In genomic region chr1:201819346-201819745, GRCh38 we compare ENCODE assay signal across 17 cellular contexts.
"Had no signal": no experiment of that assay in that cellular context is flagged by ENCODE, and none has a peak within 500 bp of the region (broad histone marks: within the 10 kb centered on the region; RNA-seq: fewer than 3 reads in every experiment).

No MANE protein-coding gene starts in this region.

- H3K9me3 Mint-ChIP-seq: activated CD4-positive, alpha-beta T cell treated with anti-CD3 and anti-CD28 coated beads, Interleukin-2, amount 10 ng/mL, durations not matched to agents 24 days and 14 days; activated naive CD4-positive, alpha-beta T cell treated with anti-CD3 and anti-CD28 coated beads for 36 hours; activated T-cell treated with anti-CD3 and anti-CD28 coated beads, Interleukin-2, amount 50 U/mL, for 4 hours; brain; immature natural killer cell; naive thymus-derived CD8-positive, alpha-beta T cell; T-helper 2 cell treated with Interferon-gamma antibody and Interleukin-4, amounts not matched to agents 5 μg/mL and 100 μg/mL, for 36 hours had no signal

- H3K4me1 ChIP-seq: sigmoid colon, tibial nerve had no signal

- H3K4me3 ChIP-seq: coronary artery, sigmoid colon, tibial nerve had no signal

- H3K27me3 ChIP-seq: sigmoid colon, tibial nerve had no signal

- H3K4me1 Mint-ChIP-seq: activated CD4-positive, alpha-beta T cell treated with anti-CD3 and anti-CD28 coated beads, Interleukin-2, amount 10 ng/mL, durations not matched to agents 24 days and 14 days; brain; immature natural killer cell; naive thymus-derived CD8-positive, alpha-beta T cell had no signal

- H3K9me3 ChIP-seq: sigmoid colon, tibial nerve had no signal

- ATAC-seq: activated CD8-positive, alpha-beta T cell treated with anti-CD3 and anti-CD28 coated beads, Interleukin-2, amount 10 ng/mL, durations not matched to agents 7 days and 5 days; activated T-cell treated with anti-CD3 and anti-CD28 coated beads, Interleukin-2, amount 50 U/mL, for 4 hours; naive thymus-derived CD8-positive, alpha-beta T cell had no signal

- DNase-seq: activated CD4-positive, alpha-beta T cell treated with anti-CD3 and anti-CD28 coated beads, Interleukin-2, amount 10 ng/mL, durations not matched to agents 24 days and 14 days; activated CD4-positive, CD25-positive, alpha-beta regulatory T cell; activated CD8-positive, alpha-beta T cell treated with anti-CD3 and anti-CD28 coated beads, Interleukin-2, amount 10 ng/mL, durations not matched to agents 7 days and 5 days; activated naive CD4-positive, alpha-beta T cell treated with anti-CD3 and anti-CD28 coated beads for 36 hours; activated T-cell treated with anti-CD3 and anti-CD28 coated beads, Interleukin-2, amount 50 U/mL, for 4 hours; central memory CD4-positive, alpha-beta T cell; immature natural killer cell; mesendoderm; naive thymus-derived CD8-positive, alpha-beta T cell; posterior cingulate gyrus; sigmoid colon; stimulated activated naive CD4-positive, alpha-beta T cell treated with Interleukin-2 at 50 U/mL for 16 hours; substantia nigra had no signal

- H3K27ac ChIP-seq: coronary artery, sigmoid colon, tibial nerve had no signal

- H3K4me3 Mint-ChIP-seq: activated CD4-positive, alpha-beta T cell treated with anti-CD3 and anti-CD28 coated beads, Interleukin-2, amount 10 ng/mL, durations not matched to agents 24 days and 14 days; activated CD8-positive, alpha-beta T cell treated with anti-CD3 and anti-CD28 coated beads, Interleukin-2, amount 10 ng/mL, durations not matched to agents 7 days and 5 days; activated naive CD4-positive, alpha-beta T cell treated with anti-CD3 and anti-CD28 coated beads for 36 hours; activated T-cell treated with anti-CD3 and anti-CD28 coated beads, Interleukin-2, amount 50 U/mL, for 4 hours; brain; immature natural killer cell; naive thymus-derived CD8-positive, alpha-beta T cell; T-helper 2 cell treated with Interferon-gamma antibody and Interleukin-4, amounts not matched to agents 5 μg/mL and 100 μg/mL, for 36 hours had no signal

- H3K27me3 Mint-ChIP-seq: brain; naive thymus-derived CD8-positive, alpha-beta T cell had no signal

- H3K36me3 Mint-ChIP-seq: immature natural killer cell had no signal

- H3K27ac Mint-ChIP-seq: activated CD4-positive, alpha-beta T cell treated with anti-CD3 and anti-CD28 coated beads, Interleukin-2, amount 10 ng/mL, durations not matched to agents 24 days and 14 days; activated CD8-positive, alpha-beta T cell treated with anti-CD3 and anti-CD28 coated beads, Interleukin-2, amount 10 ng/mL, durations not matched to agents 7 days and 5 days; activated naive CD4-positive, alpha-beta T cell treated with anti-CD3 and anti-CD28 coated beads for 36 hours; immature natural killer cell; naive thymus-derived CD8-positive, alpha-beta T cell; T-helper 2 cell treated with Interferon-gamma antibody and Interleukin-4, amounts not matched to agents 5 μg/mL and 100 μg/mL, for 36 hours had no signal
